In the genomic region with DNA sequence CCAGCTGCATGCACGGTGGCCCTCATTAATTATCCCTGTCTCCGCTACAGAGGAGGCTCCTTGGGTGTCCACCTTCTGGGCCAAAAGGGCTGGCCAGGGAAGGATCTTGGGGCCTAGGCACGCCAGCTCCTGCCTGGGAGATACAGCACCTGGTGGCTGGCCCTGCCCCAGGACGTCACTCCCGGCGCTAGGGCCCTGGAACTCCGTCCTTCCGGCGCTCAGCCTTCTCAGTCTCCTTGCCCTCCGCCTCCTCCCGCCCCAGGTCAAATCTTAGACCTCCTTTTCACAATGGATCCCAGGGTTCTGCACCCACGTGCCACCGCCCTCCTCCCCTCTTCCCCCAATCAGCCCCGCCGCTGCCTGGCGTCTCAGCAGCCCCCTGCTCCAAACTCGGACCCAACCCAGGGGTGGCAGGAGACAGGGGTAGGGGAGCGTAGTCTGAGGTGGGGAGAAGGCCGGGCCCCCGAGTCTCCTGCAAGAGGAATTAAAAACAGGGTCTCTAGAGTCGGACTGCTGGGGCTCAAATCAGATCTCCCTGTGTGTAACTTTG, we compare ENCODE assay signal across 8 cellular contexts. TPM values are rescaled to one million over a fixed set of nuclear protein-coding genes. Genes with fewer than 3 reads are reported as not detected.
DNase-seq lines count a peak whose midpoint lies in the region; ATAC-seq and TF ChIP-seq lines count a peak whose summit lies in the region.

No MANE protein-coding gene starts in this region.

- H3K4me1 ChIP-seq in hepatocyte (ENCODE audit: insufficient read depth): peaks cover 21% of the 10 kb centered on the region

- peak; percentile 64 for DNase-seq in COLO668 (lab: John Stamatoyannopoulos, UW; ENCODE audit: unreplicated experiment)
- DNase-seq in HT1080 (ENCODE audit: low read depth): peak; percentile 60
- DNase-seq in T-helper 1 cell: peak; percentile 19 to 63 (median 34)
- peak; percentile 76 for DNase-seq in astrocyte of the hippocampus (ENCODE audit: low read depth, low spot score)
- DNase-seq in hepatocyte (ENCODE audit: low spot score): peak; percentile 85
- DNase-seq in retina: peak; percentile 80

- peak overlapping the region; percentile 99 for H3K4me2 ChIP-seq in hepatocyte

- H2AFZ ChIP-seq in hepatocyte: peak overlapping the region; percentile 78

- peak; percentile 55 for ATAC-seq in GM19452 (IDR thresholded peaks at IDR 0.05; ENCODE audit: unreplicated experiment)
- no peak for ATAC-seq in GM18519 (IDR thresholded peaks at IDR 0.05; ENCODE audit: low FRiP score, unreplicated experiment)

- H3K27me3 ChIP-seq in hepatocyte: no peaks in the 10 kb centered on the region

- TF ChIP-seq CTCF in hepatocyte (IDR thresholded peaks at IDR 0.05; ENCODE audit: poor library complexity): no peak

- H4K20me1 ChIP-seq in hepatocyte (ENCODE audit: insufficient read depth, poor library complexity, severe bottlenecking): peaks cover 45% of the 10 kb centered on the region

- 2% methylated on average over 17 of the region's 21 CpGs for WGBS in hepatocyte (ENCODE audit: low lambda C conversion rate, missing lambda C conversion rate)

- H3K27ac ChIP-seq in hepatocyte: peak overlapping the region; percentile 92

- no peaks in the 10 kb centered on the region for H3K36me3 ChIP-seq in hepatocyte (replicated peaks; ENCODE audit: insufficient read depth, low read depth)

- H3K4me3 ChIP-seq in hepatocyte: peak overlapping the region; percentile 92

- H3K9me3 ChIP-seq in hepatocyte (ENCODE audit: low read depth): no peaks in the 10 kb centered on the region

- H3K79me2 ChIP-seq in hepatocyte: peaks cover 55% of the 10 kb centered on the region

- H3K9me2 ChIP-seq in hepatocyte (replicated peaks; ENCODE audit: insufficient read depth): no peaks in the 10 kb centered on the region

RNA-seq across cellular contexts. Expression of gene TKT, which starts 0.9 kb away (rescaled TPM):
- total RNA-seq in HT1080 (2014; rRNA removed; shearing (Covaris generic)): 631 and 1,008 TPM in 2 replicates
- 538 and 610 TPM in 2 replicates for polyA plus RNA-seq in HT1080 (2015; cell fraction: cytosol; rRNA removed)
- 769 and 770 TPM in 2 replicates for polyA plus RNA-seq in HT1080 (2015; cell fraction: nucleus; rRNA removed)
- 222 and 265 TPM in 2 replicates for total RNA-seq in hepatocyte
- 136 and 149 TPM in 2 replicates for polyA plus RNA-seq in hepatocyte

Comparison
In these comparisons a context has a peak if more than half of its experiments do, and no peak if none do; other contexts are left out.
1. DNase-seq: peak in every context shown above with its lines; median percentile 85 in hepatocyte; 80 in retina; 76 in astrocyte of the hippocampus; 64 in COLO668; 60 in HT1080; 34 in T-helper 1 cell.